13 cellular contexts compared by ENCODE assay signal in the genomic region with DNA sequence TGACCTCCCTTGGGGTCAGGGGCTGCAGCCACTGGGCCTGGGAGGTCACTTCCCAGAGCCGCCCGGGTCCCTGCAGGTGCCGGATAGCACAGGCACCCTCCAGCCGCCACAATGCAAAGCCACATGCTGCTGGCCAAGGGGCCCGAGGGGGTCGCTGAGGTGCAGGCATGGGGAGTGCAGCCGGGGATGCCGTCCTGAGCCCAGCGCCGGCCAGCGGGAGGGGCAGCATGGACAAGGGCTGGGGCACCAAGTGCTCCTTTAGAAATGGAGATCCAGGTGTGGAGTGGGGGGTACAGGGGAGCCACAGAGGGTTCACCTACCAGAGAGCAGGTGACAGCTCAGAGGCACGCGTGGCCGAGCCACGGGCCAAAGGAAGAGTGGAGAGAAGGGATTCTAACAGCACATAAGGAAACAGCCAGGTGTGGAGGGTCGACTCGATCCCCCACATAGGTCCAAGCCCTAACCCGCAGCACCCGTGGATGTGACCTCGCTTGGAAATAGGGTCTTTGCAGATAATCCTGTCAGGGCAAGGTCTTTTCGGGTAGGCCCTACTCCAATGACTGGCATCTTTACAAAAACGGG. TPM values are rescaled to one million over a fixed set of nuclear protein-coding genes. Genes with fewer than 3 reads are reported as not detected.
DNase-seq lines count a peak whose midpoint lies in the region; ATAC-seq and TF ChIP-seq lines count a peak whose summit lies in the region.
"Had no signal": no experiment of that assay in that cellular context is flagged by ENCODE, and none has a peak within 500 bp of the region (broad histone marks: within the 10 kb centered on the region; RNA-seq: fewer than 3 reads in every experiment).

No MANE protein-coding gene starts in this region.

- H3K4me3 ChIP-seq in heart right ventricle (no peak overlapping the region), colonic mucosa (no peak overlapping the region), lower lobe of right lung (no peak overlapping the region), aorta (ENCODE audit: low read length in 2 of 2) (no peak overlapping the region)
- H3K4me3 ChIP-seq: SK-N-MC had no signal

- peaks cover 0 to 14% (median 0%) of the 10 kb centered on the region in 9 donors for H3K36me3 ChIP-seq in heart right ventricle
- H3K36me3 ChIP-seq in colonic mucosa = no peaks in the 10 kb centered on the region
- H3K36me3 ChIP-seq in lower lobe of right lung = no peaks in the 10 kb centered on the region
- no peaks in the 10 kb centered on the region for H3K36me3 ChIP-seq in aorta (ENCODE audit: control insufficient read depth in 1 of 2, insufficient read depth in 2 of 2, low read length in 1 of 2)

- no peak overlapping the region for H3K9ac ChIP-seq in colonic mucosa (ENCODE audit: low read depth in 2 of 2, low read length in 2 of 2)
- H3K9ac ChIP-seq: parathyroid adenoma had no signal

- H3K27ac ChIP-seq in heart right ventricle (peak overlapping the region in 9 of 10 donors; percentile 73 to 89 (median 83)), colonic mucosa (no peak overlapping the region), lower lobe of right lung (peak overlapping the region; percentile 78), aorta (ENCODE audit: low read depth in 1 of 2, low read length in 2 of 2) (no peak overlapping the region)
- H3K27ac ChIP-seq: C4-2B, parathyroid adenoma, SK-N-MC had no signal

- H3K27me3 ChIP-seq in heart right ventricle = no peaks in the 10 kb centered on the region
- no peaks in the 10 kb centered on the region for H3K27me3 ChIP-seq in colonic mucosa
- H3K27me3 ChIP-seq in lower lobe of right lung (ENCODE audit: low read depth) = no peaks in the 10 kb centered on the region
- H3K27me3 ChIP-seq in aorta (ENCODE audit: control insufficient read depth in 1 of 2, insufficient read depth in 2 of 2, low read length in 1 of 2) = no peaks in the 10 kb centered on the region

- TF ChIP-seq CTCF in heart right ventricle (IDR thresholded peaks at IDR 0.05) (no peak), colonic mucosa (IDR thresholded peaks at IDR 0.05) (no peak), lower lobe of right lung (IDR thresholded peaks at IDR 0.05) (no peak)

- 93 to 94% methylated on average over 22 of the region's 22 CpGs for WGBS in heart right ventricle, 2 donors
- WGBS in aorta, 2 donors = 95 to 96% methylated on average over 22 of the region's 22 CpGs

- H3K9me3 ChIP-seq in heart right ventricle = no peaks in the 10 kb centered on the region
- H3K9me3 ChIP-seq in colonic mucosa = no peaks in the 10 kb centered on the region
- no peaks in the 10 kb centered on the region for H3K9me3 ChIP-seq in lower lobe of right lung
- no peaks in the 10 kb centered on the region for H3K9me3 ChIP-seq in aorta (ENCODE audit: control insufficient read depth, low read length)

- intact Hi-C loops in heart right ventricle (cut with DNase I) = loop anchor here in 8 of 10 donors (2.0 to 10.0 kb wide), 6 partner anchors 67 to 132 kb away; a partner anchor contains a TSS
- intact Hi-C loops in Right ventricle myocardium inferior (cut with DNase I) = loop anchor here (2.0 to 5.0 kb wide), 2 partner anchors 25 to 88 kb away; a partner anchor contains a TSS
- intact Hi-C loops in colonic mucosa (cut with DNase I) = no loop called here
- intact Hi-C loops in lower lobe of right lung (cut with DNase I) = no loop called here
- intact Hi-C loops in aorta (cut with DNase I) = no loop called here

- H3K4me1 ChIP-seq in heart right ventricle (peaks cover 23 to 55% (median 38%) of the 10 kb centered on the region in 9 donors), colonic mucosa (peaks cover 21% of the 10 kb centered on the region), lower lobe of right lung (peaks cover 36% of the 10 kb centered on the region), aorta (ENCODE audit: control insufficient read depth in 1 of 2, insufficient read depth in 2 of 2, low read length in 2 of 2) (no peaks in the 10 kb centered on the region)
- H3K4me1 ChIP-seq: parathyroid adenoma had no signal

- no peak for ATAC-seq in heart right ventricle
- no peak for ATAC-seq in Right ventricle myocardium inferior
- ATAC-seq in lower lobe of right lung = no peak
- no peak for ATAC-seq in aorta (ENCODE audit: low FRiP score)
- no peak for ATAC-seq in GM21367 (IDR thresholded peaks at IDR 0.05; ENCODE audit: unreplicated experiment)
- no peak for ATAC-seq in HG02623 (IDR thresholded peaks at IDR 0.05; ENCODE audit: unreplicated experiment)
- ATAC-seq: HCT116 had no signal

- DNase-seq in heart right ventricle (no peak), Right ventricle myocardium inferior (ENCODE audit: missing footprints) (no peak), colonic mucosa (peak; percentile 20), lower lobe of right lung (no peak), aorta (peak; percentile 49 to 81), NCI-H1436 treated with DMSO at 0.1 percent for 48 hours (lab: John Stamatoyannopoulos, UW) (no peak)
- DNase-seq: NK-92 treated with Interleukin-12 subunit alpha and Interleukin-12 subunit beta, amount 100 ng/mL, for 24 hours had no signal

RNA-seq across cellular contexts. Expression of a gene that starts 24.7 kb away (rescaled TPM):
- 10 to 100 TPM in 5 of 10 donors, 1 to 10 TPM in 5; 5.0 to 46.6 (median 10.3) TPM for total RNA-seq in heart right ventricle
- polyA plus RNA-seq in heart right ventricle = 10 to 100 TPM in 1 of 2 donors, 1 to 10 TPM in 1; 4.7 to 20.1 TPM
- 14.7 TPM for total RNA-seq in Right ventricle myocardium inferior
- total RNA-seq in colonic mucosa = 1 to 10 TPM; 1.4 to 2.4 TPM
- 14.9 TPM for total RNA-seq in lower lobe of right lung
- 10 to 100 TPM in 1 of 2 donors, 1 to 10 TPM in 1; 5.9 to 17.7 TPM for total RNA-seq in aorta
- 1 to 10 TPM; 2.0 to 4.5 TPM for polyA plus RNA-seq in aorta

Comparison
In these comparisons a context has a peak if more than half of its experiments do, and no peak if none do; other contexts are left out.
1. DNase-seq: peak in colonic mucosa (single experiment) and aorta (2 of 2); none in heart right ventricle (0 of 2), Right ventricle myocardium inferior (single experiment), lower lobe of right lung (single experiment) and NCI-H1436 treated with DMSO at 0.1 percent for 48 hours (single experiment).
2. H3K27ac ChIP-seq: peak in heart right ventricle (9 of 10) and lower lobe of right lung (single experiment); none in colonic mucosa (single experiment) and aorta (0 of 2).
3. intact Hi-C loops: an anchor here in heart right ventricle (2.0 to 10.0 kb wide) and Right ventricle myocardium inferior (2.0 to 5.0 kb wide); none called in colonic mucosa, lower lobe of right lung and aorta.